ENCODE assay signal across 21 cellular contexts in genomic region chr9:2478421-2478820, GRCh38.
"Had no signal": no experiment of that assay in that cellular context is flagged by ENCODE, and none has a peak within 500 bp of the region (broad histone marks: within the 10 kb centered on the region; RNA-seq: fewer than 3 reads in every experiment).

No MANE protein-coding gene starts in this region.

- H3K27me3 ChIP-seq: ascending aorta, tibial nerve had no signal

- H3K4me3 ChIP-seq: ascending aorta, left ventricle myocardium inferior, mucosa of descending colon, tibial nerve had no signal

- DNase-seq: activated CD4-positive, alpha-beta T cell treated with anti-CD3 and anti-CD28 coated beads for 4 hours; activated CD4-positive, alpha-beta T cell treated with anti-CD3 and anti-CD28 coated beads, Interleukin-2, amount 50 U/mL, for 48 hours; activated CD4-positive, CD25-positive, alpha-beta regulatory T cell; activated CD8-positive, alpha-beta memory T cell treated with anti-CD3 and anti-CD28 coated beads, Interleukin-2, amount 50 U/mL, for 4 hours; activated effector memory CD4-positive, alpha-beta T cell treated with anti-CD3 and anti-CD28 coated beads, Interleukin-2, amount 50 U/mL, for 16 hours; activated naive CD4-positive, alpha-beta T cell treated with anti-CD3 and anti-CD28 coated beads for 36 hours; activated naive CD8-positive, alpha-beta T cell treated with anti-CD3 and anti-CD28 coated beads for 36 hours; activated T-cell treated with anti-CD3 and anti-CD28 coated beads, Interleukin-2, amount 50 U/mL, for 1 hour; central memory CD4-positive, alpha-beta T cell; endodermal cell; left ventricle myocardium inferior; mucosa of descending colon; posterior cingulate gyrus; stimulated activated CD4-positive, alpha-beta T cell treated with anti-CD3 and anti-CD28 coated beads, Interleukin-15, amount 100 ng/mL, for 24 hours; stimulated activated CD4-positive, alpha-beta T cell treated with anti-CD3 and anti-CD28 coated beads, Interleukin-2, amount 100 ng/mL, for 24 hours; stimulated activated naive B cell treated with anti-CD40 and anti-IgM and Interleukin-4, amounts not matched to agents 10 μg/mL and 1 μg/mL and 100 μg/mL, for 72 hours had no signal

- H3K9me3 ChIP-seq: ascending aorta, left ventricle myocardium inferior, mucosa of descending colon, tibial nerve had no signal

- H3K4me1 ChIP-seq: ascending aorta, tibial nerve had no signal

- ATAC-seq: mucosa of descending colon; natural killer cell treated with Interleukin-12 subunit alpha and Interleukin-12 subunit beta and Interleukin-15 and Interleukin-18, amount 100 ng/mL, for 72 hours; right cardiac atrium; stimulated activated naive B cell treated with anti-CD40 and anti-IgM and Interleukin-4, amounts not matched to agents 10 μg/mL and 1 μg/mL and 100 μg/mL, for 72 hours had no signal

- H3K27ac ChIP-seq: ascending aorta, left ventricle myocardium inferior, tibial nerve had no signal

- FAIRE-seq: frontal cortex had no signal

- H3K36me3 ChIP-seq: ascending aorta, left ventricle myocardium inferior, tibial nerve had no signal
